8 cellular contexts compared by ENCODE assay signal in genomic region chr1:149792502-149792901, GRCh38. TPM values are rescaled to one million over a fixed set of nuclear protein-coding genes. Genes with fewer than 3 reads are reported as not detected.
A peak's percentile ranks its signal among the peaks of the same experiment; 100 is the strongest.
DNase-seq lines count a peak whose midpoint lies in the region; ATAC-seq, FAIRE-seq and TF ChIP-seq lines count a peak whose summit lies in the region.
"Not testable (repeated sequence)": the region's sequence is repeated elsewhere in the genome, so short reads cannot be mapped to it uniquely, and the experiment has no call there.

No MANE protein-coding gene starts in this region.

- not testable (repeated sequence) for H3K4me1 ChIP-seq in GM23248 (ENCODE audit: insufficient read depth)

- peak; percentile 25; the same call in 1 of the 2 replicates for TF ChIP-seq RAD21 in Ishikawa (IDR thresholded peaks at IDR 0.05; ENCODE audit: low read depth)

- H3K9me3 ChIP-seq in GM23248 (ENCODE audit: low read depth): not testable (repeated sequence)

- H3K36me3 ChIP-seq in GM23248 (ENCODE audit: low read depth): not testable (repeated sequence)

- not testable (repeated sequence) for H3K4me1 Mint-ChIP-seq in natural killer cell treated with Interleukin-12 subunit alpha and Interleukin-12 subunit beta and Interleukin-15 and Interleukin-18, amount 100 ng/mL, for 72 hours (ENCODE audit: low read depth in 2 of 2); stimulated activated naive CD8-positive, alpha-beta T cell treated with anti-CD3 and anti-CD28 coated beads, Interleukin-15, Interleukin-2, amounts not matched to agents 100 ng/mL and 50 ng/mL, for 24 hours (ENCODE audit: low read depth)

- H2AFZ ChIP-seq in GM23248: peak overlapping the region; percentile 63; the same call in 1 of the 2 replicates

- H3K9me2 ChIP-seq in GM23248 (ENCODE audit: insufficient read depth): not testable (repeated sequence)

- not testable (repeated sequence) for H3K79me2 ChIP-seq in GM23248 (ENCODE audit: insufficient read depth)

- WGBS in GM23248 (ENCODE audit: low coverage in 1 of 2, low lambda C conversion rate in 2 of 2, missing lambda C conversion rate in 2 of 2), 2 experiments: 0% methylated on average over 16 to 20 of the region's 36 CpGs

- H3K36me3 Mint-ChIP-seq in activated naive CD4-positive, alpha-beta T cell treated with anti-CD3 and anti-CD28 coated beads, Interleukin-2, amount 50 U/mL, for 72 hours; natural killer cell treated with Interleukin-12 subunit alpha and Interleukin-12 subunit beta and Interleukin-15 and Interleukin-18, amount 100 ng/mL, for 72 hours; stimulated activated naive CD8-positive, alpha-beta T cell treated with anti-CD3 and anti-CD28 coated beads, Interleukin-15, Interleukin-2, amounts not matched to agents 100 ng/mL and 50 ng/mL, for 24 hours (ENCODE audit: low read depth): not testable (repeated sequence)

- not testable (repeated sequence) for H3F3A ChIP-seq in GM23248 (ENCODE audit: insufficient read depth)

- peak; percentile 49 for DNase-seq in Daoy (ENCODE audit: low read depth)
- peak; percentile 52 for DNase-seq in GM23248
- DNase-seq in SKM-1 treated with dmso at 0.1 percent for 144 hours (lab: John Stamatoyannopoulos, UW; ENCODE audit: unreplicated experiment): peak; percentile 15
- DNase-seq in activated naive CD4-positive, alpha-beta T cell treated with anti-CD3 and anti-CD28 coated beads, Interleukin-2, amount 50 U/mL, for 72 hours (ENCODE audit: low spot score in 2 of 2): peak in 1 of 2 donors; percentile 68
- peak; percentile 38 to 54 for DNase-seq in frontal cortex (ENCODE audit: low spot score in 2 of 2)
- DNase-seq in natural killer cell treated with Interleukin-12 subunit alpha and Interleukin-12 subunit beta and Interleukin-15 and Interleukin-18, amount 100 ng/mL, for 72 hours (ENCODE audit: low spot score): peak; percentile 65

- not testable (repeated sequence) for H3K9me3 Mint-ChIP-seq in activated naive CD4-positive, alpha-beta T cell treated with anti-CD3 and anti-CD28 coated beads, Interleukin-2, amount 50 U/mL, for 72 hours; natural killer cell treated with Interleukin-12 subunit alpha and Interleukin-12 subunit beta and Interleukin-15 and Interleukin-18, amount 100 ng/mL, for 72 hours; stimulated activated naive CD8-positive, alpha-beta T cell treated with anti-CD3 and anti-CD28 coated beads, Interleukin-15, Interleukin-2, amounts not matched to agents 100 ng/mL and 50 ng/mL, for 24 hours

- not testable (repeated sequence) for H3K4me2 ChIP-seq in GM23248 (ENCODE audit: unreplicated experiment)

- H3K4me3 ChIP-seq in GM23248: peak overlapping the region; percentile 59; the same call in 1 of the 2 replicates

- peak overlapping the region; percentile 93 for H3K4me3 Mint-ChIP-seq in natural killer cell treated with Interleukin-12 subunit alpha and Interleukin-12 subunit beta and Interleukin-15 and Interleukin-18, amount 100 ng/mL, for 72 hours
- H3K4me3 Mint-ChIP-seq in stimulated activated naive CD8-positive, alpha-beta T cell treated with anti-CD3 and anti-CD28 coated beads, Interleukin-15, Interleukin-2, amounts not matched to agents 100 ng/mL and 50 ng/mL, for 24 hours: peak overlapping the region; percentile 96

- H3K27me3 ChIP-seq in GM23248 (replicated peaks; ENCODE audit: insufficient read depth): not testable (repeated sequence)

- not testable (repeated sequence) for H3K27ac ChIP-seq in GM23248

- not testable (repeated sequence) for H3K27me3 Mint-ChIP-seq in natural killer cell treated with Interleukin-12 subunit alpha and Interleukin-12 subunit beta and Interleukin-15 and Interleukin-18, amount 100 ng/mL, for 72 hours; stimulated activated naive CD8-positive, alpha-beta T cell treated with anti-CD3 and anti-CD28 coated beads, Interleukin-15, Interleukin-2, amounts not matched to agents 100 ng/mL and 50 ng/mL, for 24 hours

- FAIRE-seq in frontal cortex (lab: Jason Lieb, UNC): not testable (repeated sequence)

- H3K27ac Mint-ChIP-seq in activated naive CD4-positive, alpha-beta T cell treated with anti-CD3 and anti-CD28 coated beads, Interleukin-2, amount 50 U/mL, for 72 hours: peak overlapping the region; percentile 85 to 99
- peak overlapping the region; percentile 91 to 93 for H3K27ac Mint-ChIP-seq in natural killer cell treated with Interleukin-12 subunit alpha and Interleukin-12 subunit beta and Interleukin-15 and Interleukin-18, amount 100 ng/mL, for 72 hours
- H3K27ac Mint-ChIP-seq in stimulated activated naive CD8-positive, alpha-beta T cell treated with anti-CD3 and anti-CD28 coated beads, Interleukin-15, Interleukin-2, amounts not matched to agents 100 ng/mL and 50 ng/mL, for 24 hours: peak overlapping the region; percentile 96

- ATAC-seq in activated naive CD4-positive, alpha-beta T cell treated with anti-CD3 and anti-CD28 coated beads, Interleukin-2, amount 50 U/mL, for 72 hours: peak; percentile 72 to 79
- ATAC-seq in natural killer cell treated with Interleukin-12 subunit alpha and Interleukin-12 subunit beta and Interleukin-15 and Interleukin-18, amount 100 ng/mL, for 72 hours: peak; percentile 91

- TF ChIP-seq EP300 in Ishikawa (IDR thresholded peaks at IDR 0.05; ENCODE audit: borderline replicate concordance): not testable (repeated sequence)

- H3K9ac ChIP-seq in GM23248: peak overlapping the region; percentile 53; the same call in 1 of the 2 replicates

- not testable (repeated sequence) for H4K20me1 ChIP-seq in GM23248 (ENCODE audit: insufficient read depth)

- in situ Hi-C loops in GM23248 (cut with MboI): not testable (repeated sequence)

RNA-seq across cellular contexts. Expression of gene FCGR1A, which starts 10.0 kb away (rescaled TPM):
- not detected in 2 replicates for total RNA-seq in Daoy (2014; rRNA removed; shearing (Covaris generic))
- not detected in 2 replicates for total RNA-seq in GM23248 (2014; rRNA removed; shearing (Covaris generic))
- not detected in 2 replicates for polyA plus RNA-seq in GM23248 (2016; fragmentation: Nextera tagmentation; extraction: Ambion mirVana)
- not detected for total RNA-seq in activated naive CD4-positive, alpha-beta T cell treated with anti-CD3 and anti-CD28 coated beads, Interleukin-2, amount 50 U/mL, for 72 hours
- 3.3 TPM for total RNA-seq in frontal cortex
- 1 to 10 TPM in 1 of 2 donors, under 1 TPM in 1; 0.93 to 1.3 TPM for total RNA-seq in natural killer cell treated with Interleukin-12 subunit alpha and Interleukin-12 subunit beta and Interleukin-15 and Interleukin-18, amount 100 ng/mL, for 72 hours
